Comparison of ENCODE assay signal across 1 cellular context in genomic region chr1:24540051-24540905, GRCh38.
TF ChIP-seq lines count a peak whose summit lies in the region.

No MANE protein-coding gene starts in this region.

TF ChIP-seq in IMR-90, 13 proteins besides CTCF, POLR2A, EP300 and RAD21:
- TF ChIP-seq CHD1 (IDR thresholded peaks at IDR 0.05; ENCODE audit: low read depth, low read length) (no peak), FOS (IDR thresholded peaks at IDR 0.05; ENCODE audit: low read depth, low read length) (no peak), BHLHE40 (IDR thresholded peaks at IDR 0.05; ENCODE audit: low read depth, low read length) (no peak), RFX5 (IDR thresholded peaks at IDR 0.05; ENCODE audit: low read depth, low read length) (no peak), MXI1 (IDR thresholded peaks at IDR 0.05; ENCODE audit: borderline replicate concordance, low read depth, low read length) (no peak), CEBPB (IDR thresholded peaks at IDR 0.05; ENCODE audit: low read depth, low read length) (no peak), SMC3 (IDR thresholded peaks at IDR 0.05; ENCODE audit: low read depth, low read length) (no peak)
- TF ChIP-seq, protein P1, sequence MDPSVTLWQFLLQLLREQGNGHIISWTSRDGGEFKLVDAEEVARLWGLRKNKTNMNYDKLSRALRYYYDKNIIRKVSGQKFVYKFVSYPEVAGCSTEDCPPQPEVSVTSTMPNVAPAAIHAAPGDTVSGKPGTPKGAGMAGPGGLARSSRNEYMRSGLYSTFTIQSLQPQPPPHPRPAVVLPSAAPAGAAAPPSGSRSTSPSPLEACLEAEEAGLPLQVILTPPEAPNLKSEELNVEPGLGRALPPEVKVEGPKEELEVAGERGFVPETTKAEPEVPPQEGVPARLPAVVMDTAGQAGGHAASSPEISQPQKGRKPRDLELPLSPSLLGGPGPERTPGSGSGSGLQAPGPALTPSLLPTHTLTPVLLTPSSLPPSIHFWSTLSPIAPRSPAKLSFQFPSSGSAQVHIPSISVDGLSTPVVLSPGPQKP (IDR thresholded peaks at IDR 0.05; ENCODE audit: borderline replicate concordance, low read depth, low read length), result no peak
